ENCODE assay signal across 1 cellular context in genomic region chr5:111254613-111255012, GRCh38.
A peak's percentile ranks its signal among the peaks of the same experiment; 100 is the strongest.
TF ChIP-seq lines count a peak whose summit lies in the region.

No MANE protein-coding gene starts in this region.

TF ChIP-seq in HEK293, 187 proteins besides CTCF, POLR2A, EP300 and RAD21 (continued from another document):
- TF ChIP-seq SP3 (tag by site-specific recombination; IDR thresholded peaks at IDR 0.05) (no peak), KLF8 (tag by site-specific recombination; IDR thresholded peaks at IDR 0.05) (0 out of 2 replicates have a peak, but pooled peaks have one; percentile 56), SP7 (tag by site-specific recombination; IDR thresholded peaks at IDR 0.05) (peak; percentile 55), ZFP41 (tag by site-specific recombination; IDR thresholded peaks at IDR 0.05; ENCODE audit: borderline replicate concordance) (no peak), ZNF366 (tag by site-specific recombination; conservative IDR thresholded peaks at IDR 0.05) (peak; percentile 68), ZBTB44 (tag by site-specific recombination; IDR thresholded peaks at IDR 0.05) (peak; percentile 60), MYNN (tag by site-specific recombination; IDR thresholded peaks at IDR 0.05; ENCODE audit: borderline replicate concordance) (no peak), ZNF292 (tag by site-specific recombination; IDR thresholded peaks at IDR 0.05; ENCODE audit: borderline replicate concordance, low read depth) (no peak), ZNF10 (tag by site-specific recombination; IDR thresholded peaks at IDR 0.05) (peak; percentile 82), SP2 (tag by site-specific recombination; IDR thresholded peaks at IDR 0.05) (no peak), ZNF140 (tag by site-specific recombination; IDR thresholded peaks at IDR 0.05) (no peak), FEZF1 (tag by site-specific recombination; IDR thresholded peaks at IDR 0.05) (peak; percentile 53), EGR2 (tag by site-specific recombination; IDR thresholded peaks at IDR 0.05; ENCODE audit: low read depth) (no peak), ATF2 (tag by site-specific recombination; IDR thresholded peaks at IDR 0.05; ENCODE audit: low read depth) (no peak), ZNF530 (tag by site-specific recombination; IDR thresholded peaks at IDR 0.05; ENCODE audit: low read depth) (no peak), ZNF624 (tag by site-specific recombination; IDR thresholded peaks at IDR 0.05) (no peak), ZBTB11 (tag by site-specific recombination; conservative IDR thresholded peaks at IDR 0.05; ENCODE audit: low read depth) (no peak), ZNF600 (tag by site-specific recombination; IDR thresholded peaks at IDR 0.05) (no peak), ZIC2 (tag by site-specific recombination; IDR thresholded peaks at IDR 0.05) (no peak), PRDM1 (tag by site-specific recombination; IDR thresholded peaks at IDR 0.05) (no peak), ZNF629 (tag by site-specific recombination; IDR thresholded peaks at IDR 0.05) (peak; percentile 66), ZNF24 (tag by site-specific recombination; IDR thresholded peaks at IDR 0.05) (0 out of 2 replicates have a peak, but pooled peaks have one; percentile 50), OSR2 (tag by site-specific recombination; IDR thresholded peaks at IDR 0.05) (peak; percentile 87), WT1 (tag by site-specific recombination; IDR thresholded peaks at IDR 0.05) (peak; percentile 74), ZNF23 (tag by site-specific recombination; IDR thresholded peaks at IDR 0.05; ENCODE audit: borderline replicate concordance) (no peak), ZNF157 (tag by site-specific recombination; IDR thresholded peaks at IDR 0.05) (no peak), ZNF704 (tag by site-specific recombination; IDR thresholded peaks at IDR 0.05) (no peak), ZBTB6 (tag by site-specific recombination; IDR thresholded peaks at IDR 0.05) (no peak), ZNF521 (tag by site-specific recombination; IDR thresholded peaks at IDR 0.05) (no peak), GLIS1 (tag by site-specific recombination; IDR thresholded peaks at IDR 0.05) (peak; percentile 67), ZNF174 (tag by site-specific recombination; IDR thresholded peaks at IDR 0.05) (no peak), ZNF394 (tag by site-specific recombination; IDR thresholded peaks at IDR 0.05; ENCODE audit: borderline replicate concordance) (peak; percentile 77), ZNF433 (tag by site-specific recombination; IDR thresholded peaks at IDR 0.05; ENCODE audit: low read depth) (no peak), PRDM4 (tag by site-specific recombination; IDR thresholded peaks at IDR 0.05) (no peak; the same call in 1 of the 2 replicates), ZNF398 (tag by site-specific recombination; IDR thresholded peaks at IDR 0.05) (peak; percentile 36; the same call in 1 of the 2 replicates), ZNF214 (tag by site-specific recombination; IDR thresholded peaks at IDR 0.05; ENCODE audit: borderline replicate concordance) (no peak), MZF1 (tag by site-specific recombination; IDR thresholded peaks at IDR 0.05; ENCODE audit: borderline replicate concordance) (peak; percentile 99), ZNF513 (tag by site-specific recombination; IDR thresholded peaks at IDR 0.05) (no peak), ZSCAN4 (tag by site-specific recombination; IDR thresholded peaks at IDR 0.05) (no peak), ZBTB1 (tag by site-specific recombination; IDR thresholded peaks at IDR 0.05) (no peak), ZNF280D (tag by site-specific recombination; IDR thresholded peaks at IDR 0.05) (no peak)
